In the genomic region with DNA sequence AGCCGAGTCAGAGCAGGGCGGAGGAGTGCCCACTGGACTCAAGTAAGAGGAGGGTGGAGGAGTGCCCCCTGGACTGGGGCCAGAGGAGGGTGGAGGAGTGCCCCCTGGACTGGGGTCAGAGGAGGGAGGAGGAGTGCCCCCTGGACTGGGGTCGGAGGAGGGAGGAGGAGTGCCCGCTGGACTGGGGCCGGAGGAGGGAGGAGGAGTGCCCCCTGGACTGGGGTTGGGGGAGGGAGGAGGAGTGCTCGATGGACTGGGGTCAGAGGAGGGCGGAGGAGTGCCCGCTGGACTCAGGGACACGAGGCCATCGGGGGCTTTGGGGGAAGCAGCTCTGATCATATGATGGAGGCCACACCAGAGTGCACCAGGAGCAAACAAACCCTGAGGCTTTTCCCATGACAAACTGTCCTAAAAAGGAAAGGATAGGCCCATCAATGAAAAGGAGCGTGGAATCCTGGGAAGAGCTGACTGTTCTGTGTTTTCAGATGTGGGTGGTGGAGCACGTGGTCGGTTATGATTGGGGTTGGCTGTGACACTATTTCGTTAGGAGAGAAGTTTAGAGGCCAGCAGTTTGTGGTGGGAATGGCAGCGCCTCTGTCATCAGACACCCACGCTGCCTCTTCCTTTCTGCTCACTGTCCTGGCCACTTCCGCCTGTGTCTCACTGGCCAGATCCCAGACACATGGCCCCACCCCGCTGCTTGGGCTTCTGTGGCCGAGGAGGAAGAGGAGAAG, we compare ENCODE assay signal across 7 cellular contexts. TPM values are rescaled to one million over a fixed set of nuclear protein-coding genes. Genes with fewer than 3 reads are reported as not detected.
DNase-seq lines count a peak whose midpoint lies in the region; ATAC-seq, FAIRE-seq and TF ChIP-seq lines count a peak whose summit lies in the region.

No MANE protein-coding gene starts in this region.

- no peaks in the 10 kb centered on the region for H3K9me3 Mint-ChIP-seq in activated CD8-positive, alpha-beta T cell treated with anti-CD3 and anti-CD28 coated beads for 36 hours
- H3K9me3 Mint-ChIP-seq in stimulated activated naive CD8-positive, alpha-beta T cell treated with anti-CD3 and anti-CD28 coated beads, Interleukin-15, Interleukin-2, amounts not matched to agents 100 ng/mL and 50 ng/mL, for 24 hours, result no peaks in the 10 kb centered on the region

- H3K27ac ChIP-seq in IMR-90 (ENCODE audit: insufficient read depth, low read length), result no peak overlapping the region
- H3K27ac ChIP-seq in kidney (ENCODE audit: low read depth in 2 of 2, low read length in 2 of 2), result peak overlapping the region; percentile 57 to 68

- H4K5ac ChIP-seq in IMR-90 (ENCODE audit: low read depth, low read length), result no peak overlapping the region

- peak overlapping the region; percentile 35; the same call in 1 of the 2 replicates for H2BK20ac ChIP-seq in IMR-90 (ENCODE audit: low read depth, low read length)

- H2AK9ac ChIP-seq in IMR-90 (replicated peaks; ENCODE audit: low read depth, low read length, poor library complexity), result peak overlapping the region; percentile 33

- H2AK5ac ChIP-seq in IMR-90 (ENCODE audit: low read depth, low read length), result peak overlapping the region; percentile 2; the same call in 1 of the 2 replicates

- POLR2A ChIA-PET in IMR-90 (lab: Charles Lee; ENCODE audit: unreplicated experiment) (interaction anchor here (1.0 kb wide), 1 partner anchor 11 kb away, joined by 4 read pairs; no protein-coding TSS in a partner anchor), HEK293T (lab: Yijun Ruan, JAX) (no interaction called here)
- POLR2A ChIA-PET in activated CD8-positive, alpha-beta T cell treated with anti-CD3 and anti-CD28 coated beads for 36 hours (lab: Charles Lee), result no interaction called here

- in situ Hi-C loops in IMR-90 (cut with MboI; ENCODE audit: low sequenced_read_pairs), result no loop called here

- H3K27me3 Mint-ChIP-seq in activated CD8-positive, alpha-beta T cell treated with anti-CD3 and anti-CD28 coated beads for 36 hours, result no peaks in the 10 kb centered on the region
- H3K27me3 Mint-ChIP-seq in stimulated activated naive CD8-positive, alpha-beta T cell treated with anti-CD3 and anti-CD28 coated beads, Interleukin-15, Interleukin-2, amounts not matched to agents 100 ng/mL and 50 ng/mL, for 24 hours, result no peaks in the 10 kb centered on the region

- H2BK5ac ChIP-seq in IMR-90 (ENCODE audit: low read depth, low read length, poor library complexity, severe bottlenecking), result no peak overlapping the region

- peak overlapping the region; percentile 7; the same call in 1 of the 2 replicates for H3K4ac ChIP-seq in IMR-90 (ENCODE audit: low read depth, low read length)

- DNase-seq in IMR-90 (peak; percentile 42), kidney (peak; percentile 88), HEK293T (ENCODE audit: extremely low spot score) (no peak)
- DNase-seq in activated CD8-positive, alpha-beta T cell treated with anti-CD3 and anti-CD28 coated beads for 36 hours, result peak; percentile 74

- no TSS peak for BruUV-seq in IMR-90 (replicated peaks; lab: Mats Ljungman, UMichigan)

- 57% methylated on average over 4 of the region's 19 CpGs; no CpG with 5 or more reads in 1 of the 2 experiments for WGBS in IMR-90 (ENCODE audit: extremely low coverage in 2 of 2, insufficient read length in 1 of 2), 2 experiments

- peak overlapping the region; percentile 17 for H3K27ac Mint-ChIP-seq in activated CD8-positive, alpha-beta T cell treated with anti-CD3 and anti-CD28 coated beads for 36 hours
- H3K27ac Mint-ChIP-seq in stimulated activated naive CD8-positive, alpha-beta T cell treated with anti-CD3 and anti-CD28 coated beads, Interleukin-15, Interleukin-2, amounts not matched to agents 100 ng/mL and 50 ng/mL, for 24 hours, result peak overlapping the region; percentile 2

- H2BK120ac ChIP-seq in IMR-90 (ENCODE audit: low read depth, low read length), result peak overlapping the region; percentile 17

- intact Hi-C loops in IMR-90 (cut with micrococcal nuclease) (no loop called here), kidney (cut with DNase I) (no loop called here)
- intact Hi-C loops in activated CD8-positive, alpha-beta T cell treated with anti-CD3 and anti-CD28 coated beads for 36 hours (cut with micrococcal nuclease), result no loop called here

- FAIRE-seq in kidney (lab: Jason Lieb, UNC), result no peak

- peaks cover 0 to 4% of the 10 kb centered on the region in 2 experiments; a peak in 1 of 4 replicates for H3K79me1 ChIP-seq in IMR-90 (ENCODE audit: low read depth in 1 of 2, low read length in 2 of 2)

- no peak overlapping the region for H3K4me2 ChIP-seq in IMR-90 (ENCODE audit: low read depth, low read length)

- H4K91ac ChIP-seq in IMR-90 (ENCODE audit: insufficient read depth, low read depth, low read length), result no peak overlapping the region; the same call in 1 of the 2 replicates

- peaks cover 12% of the 10 kb centered on the region for H3K9me1 ChIP-seq in IMR-90 (ENCODE audit: insufficient read depth, low read length)

- H3K36me3 ChIP-seq in IMR-90 (ENCODE audit: control insufficient read depth, insufficient read depth, low read length) (no peaks in the 10 kb centered on the region), kidney (ENCODE audit: control insufficient read depth in 1 of 2, insufficient read depth in 2 of 2, low read length in 2 of 2) (no peaks in the 10 kb centered on the region)

- H3K14ac ChIP-seq in IMR-90 (replicated peaks; ENCODE audit: low read depth, low read length), result no peak overlapping the region

- H2AFZ ChIP-seq in IMR-90 (replicated peaks; ENCODE audit: low read length, poor library complexity), result peak overlapping the region; percentile 68

- peaks cover 14% of the 10 kb centered on the region for H3K4me1 Mint-ChIP-seq in activated CD8-positive, alpha-beta T cell treated with anti-CD3 and anti-CD28 coated beads for 36 hours (ENCODE audit: low read depth)
- peaks cover 30% of the 10 kb centered on the region for H3K4me1 Mint-ChIP-seq in stimulated activated naive CD8-positive, alpha-beta T cell treated with anti-CD3 and anti-CD28 coated beads, Interleukin-15, Interleukin-2, amounts not matched to agents 100 ng/mL and 50 ng/mL, for 24 hours (ENCODE audit: low read depth)

- H3K9ac ChIP-seq in IMR-90 (ENCODE audit: low read depth, low read length) (no peak overlapping the region), kidney (ENCODE audit: low read length in 2 of 2) (peak overlapping the region in 1 of 2 donors; percentile 15)

- peak overlapping the region; percentile 68 to 71; a peak in 3 of 4 replicates for H4K8ac ChIP-seq in IMR-90 (ENCODE audit: low read depth in 2 of 2, low read length in 2 of 2)

- H3K4me3 ChIP-seq in IMR-90 (ENCODE audit: insufficient read depth, low read depth, low read length) (no peak overlapping the region), kidney (ENCODE audit: low read length in 2 of 2) (peak overlapping the region; percentile 9 to 15)

- 0 out of 3 replicates have a peak overlapping the region, but pooled peaks have one; percentile 60 for H2BK15ac ChIP-seq in IMR-90 (ENCODE audit: low read depth, low read length)

- ATAC-seq in IMR-90 (ENCODE audit: low read depth), result no peak
- ATAC-seq in activated CD8-positive, alpha-beta T cell treated with anti-CD3 and anti-CD28 coated beads for 36 hours, result peak; percentile 72
- ATAC-seq in GM18505 (IDR thresholded peaks at IDR 0.05; ENCODE audit: unreplicated experiment), result no peak
- ATAC-seq in HG03460 (IDR thresholded peaks at IDR 0.05; ENCODE audit: unreplicated experiment), result no peak

- H3K27me3 ChIP-seq in IMR-90 (ENCODE audit: control insufficient read depth, insufficient read depth, low read length), result no peaks in the 10 kb centered on the region

- TF ChIP-seq RAD21 in IMR-90 (IDR thresholded peaks at IDR 0.05; ENCODE audit: low read length), result no peak

- H3K4me1 ChIP-seq in IMR-90 (ENCODE audit: control insufficient read depth, insufficient read depth, low read length), result peaks cover 12% of the 10 kb centered on the region
- peaks cover 0 to 16% of the 10 kb centered on the region in 2 donors for H3K4me1 ChIP-seq in kidney (ENCODE audit: control insufficient read depth in 1 of 2, insufficient read depth in 1 of 2, low read depth in 1 of 2, low read length in 2 of 2)

- no peak overlapping the region for H3K23ac ChIP-seq in IMR-90 (ENCODE audit: low read depth, low read length)

- no peak overlapping the region for H3K56ac ChIP-seq in IMR-90 (ENCODE audit: extremely low read depth, insufficient read depth, low read length)

- H3K18ac ChIP-seq in IMR-90 (ENCODE audit: low read depth, low read length), result no peak overlapping the region

- H3K36me3 Mint-ChIP-seq in activated CD8-positive, alpha-beta T cell treated with anti-CD3 and anti-CD28 coated beads for 36 hours (ENCODE audit: low read depth), result no peaks in the 10 kb centered on the region
- H3K36me3 Mint-ChIP-seq in stimulated activated naive CD8-positive, alpha-beta T cell treated with anti-CD3 and anti-CD28 coated beads, Interleukin-15, Interleukin-2, amounts not matched to agents 100 ng/mL and 50 ng/mL, for 24 hours (ENCODE audit: low read depth), result no peaks in the 10 kb centered on the region

- H4K20me1 ChIP-seq in IMR-90 (ENCODE audit: insufficient read depth, low read length), result no peaks in the 10 kb centered on the region

- dilution Hi-C loops in IMR-90 (cut with HindIII; ENCODE audit: low sequenced_read_pairs, unreplicated experiment), result no loop called here

- no peak for TF ChIP-seq POLR2A in IMR-90 (IDR thresholded peaks at IDR 0.05; ENCODE audit: low read depth, low read length)
- TF ChIP-seq POLR2A in GM18505 (IDR thresholded peaks at IDR 0.05; ENCODE audit: borderline replicate concordance, extremely low read depth, insufficient read depth, insufficient read length), result no peak

- H3K4me3 Mint-ChIP-seq in activated CD8-positive, alpha-beta T cell treated with anti-CD3 and anti-CD28 coated beads for 36 hours, result no peak overlapping the region
- no peak overlapping the region for H3K4me3 Mint-ChIP-seq in stimulated activated naive CD8-positive, alpha-beta T cell treated with anti-CD3 and anti-CD28 coated beads, Interleukin-15, Interleukin-2, amounts not matched to agents 100 ng/mL and 50 ng/mL, for 24 hours

- H3K9me3 ChIP-seq in IMR-90 (ENCODE audit: control insufficient read depth, insufficient read depth, low read length) (no peaks in the 10 kb centered on the region), kidney (ENCODE audit: control insufficient read depth in 1 of 2, low read length in 2 of 2) (no peaks in the 10 kb centered on the region)

- CTCF ChIA-PET in IMR-90 (lab: Yijun Ruan, JAX), result interaction anchor here (0.6 kb wide), 1 partner anchor 17 kb away, joined by 3 read pairs; no protein-coding TSS in a partner anchor
- CTCF ChIA-PET in activated CD8-positive, alpha-beta T cell treated with anti-CD3 and anti-CD28 coated beads for 36 hours (lab: Charles Lee), result interaction anchor here (1.5 to 3.9 kb wide), 3 partner anchors 20 to 157 kb away, joined by 5 to 20 read pairs (median 7); no protein-coding TSS in a partner anchor
- CTCF ChIA-PET in HEK293T (lab: Yijun Ruan, JAX), result interaction anchor here (0.6 kb wide), 1 partner anchor 50 kb away, joined by 3 read pairs; no protein-coding TSS in a partner anchor

- TF ChIP-seq CTCF in IMR-90 (conservative IDR thresholded peaks at IDR 0.05; ENCODE audit: low read depth, low read length), result no peak
- no peak for TF ChIP-seq CTCF in activated CD8-positive, alpha-beta T cell treated with anti-CD3 and anti-CD28 coated beads for 36 hours (IDR thresholded peaks at IDR 0.05)
- no peak for TF ChIP-seq CTCF in kidney (IDR thresholded peaks at IDR 0.05; ENCODE audit: borderline replicate concordance, extremely low read depth, insufficient read depth)

RNA-seq across cellular contexts. Expression of gene HPCAL1, which starts 24.5 kb away (rescaled TPM):
- total RNA-seq in IMR-90 (2012; rRNA removed) (8.2 and 9.4 TPM in 2 replicates), kidney (47.3 TPM)
- polyA plus RNA-seq in IMR-90 (2012; rRNA removed) (31.0 and 33.7 TPM in 2 replicates), kidney (ENCODE audit: insufficient read depth, low read depth, low replicate concordance) (121 TPM)
- polyA plus RNA-seq in IMR-90 (2012; cell fraction: cytosol; rRNA removed), result 25.5 and 52.7 TPM in 2 replicates
- 18.3 and 34.8 TPM in 2 replicates for polyA plus RNA-seq in IMR-90 (2012; cell fraction: nucleus; rRNA removed; ENCODE audit: low replicate concordance)
- 100 to 1,000 TPM; 166 to 170 TPM for total RNA-seq in activated CD8-positive, alpha-beta T cell treated with anti-CD3 and anti-CD28 coated beads for 36 hours
